11 cellular contexts compared by ENCODE assay signal in the genomic region with DNA sequence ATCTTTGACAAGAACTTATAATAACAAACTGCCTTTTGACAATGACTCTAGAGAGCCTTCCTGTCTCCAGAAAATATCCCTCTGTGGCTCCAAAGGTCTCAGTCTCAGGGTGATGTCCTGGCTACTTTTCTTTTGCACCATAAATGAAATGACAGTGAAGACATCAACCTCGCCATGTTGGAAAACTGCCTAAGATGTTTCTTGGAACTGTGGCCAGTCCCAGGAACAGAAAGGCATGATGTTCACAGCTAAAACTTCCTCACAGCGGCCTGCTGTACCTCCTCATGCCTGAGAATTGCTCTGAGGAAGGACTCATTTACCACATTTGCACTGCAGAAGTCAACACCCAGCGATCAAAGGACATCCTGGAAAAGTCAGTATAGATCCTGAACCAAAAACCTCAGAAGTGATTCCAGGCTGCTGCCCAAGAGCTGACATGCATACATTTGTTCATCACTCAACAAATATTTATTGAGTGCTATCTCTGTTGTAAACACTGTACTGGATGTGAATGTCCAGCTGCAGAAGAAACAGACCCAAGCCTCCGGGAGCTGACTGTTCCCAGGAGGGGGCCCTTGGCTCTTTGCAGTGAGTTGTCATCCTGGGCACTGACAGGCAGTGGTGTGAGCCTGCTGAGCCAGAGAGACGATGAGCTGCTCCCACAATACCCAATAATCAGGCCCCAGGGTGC.
DNase-seq lines count a peak whose midpoint lies in the region; ATAC-seq and TF ChIP-seq lines count a peak whose summit lies in the region.
"Had no signal": no experiment of that assay in that cellular context is flagged by ENCODE, and none has a peak within 500 bp of the region (broad histone marks: within the 10 kb centered on the region; RNA-seq: fewer than 3 reads in every experiment).

No MANE protein-coding gene starts in this region.

- no peak overlapping the region for H3K4me3 ChIP-seq in fibroblast of mammary gland (ENCODE audit: control insufficient read depth, low read depth, low read length)
- no peak overlapping the region for H3K4me3 ChIP-seq in parathyroid adenoma (ENCODE audit: low read depth, low read length)

- H3K27ac Mint-ChIP-seq in activated T-helper 2 cell treated with anti-CD3 and anti-CD28 coated beads, Interferon-gamma antibody, Interleukin-2, Interleukin-4, amounts not matched to agents 10 μg/mL and 5 μg/mL and 100 μg/mL, durations not matched to agents 14 hours and 24 hours and 36 hours = no peak overlapping the region
- H3K27ac Mint-ChIP-seq: activated T-helper 17 cell treated with anti-CD3 and anti-CD28 coated beads, Interleukin-2, amount 50 U/mL, for 72 hours had no signal

- H2AFZ ChIP-seq in parathyroid adenoma = peak overlapping the region; percentile 57

- peaks cover 4% of the 10 kb centered on the region for H3K27me3 Mint-ChIP-seq in activated T-helper 2 cell treated with anti-CD3 and anti-CD28 coated beads, Interferon-gamma antibody, Interleukin-2, Interleukin-4, amounts not matched to agents 10 μg/mL and 5 μg/mL and 100 μg/mL, durations not matched to agents 14 hours and 24 hours and 36 hours (ENCODE audit: low read depth)
- H3K27me3 Mint-ChIP-seq: activated T-helper 17 cell treated with anti-CD3 and anti-CD28 coated beads, Interleukin-2, amount 50 U/mL, for 72 hours had no signal

- TF ChIP-seq CTCF in fibroblast of mammary gland (conservative IDR thresholded peaks at IDR 0.05; ENCODE audit: control insufficient read depth, insufficient read depth, low read depth, low read length) (no peak), parathyroid adenoma (IDR thresholded peaks at IDR 0.05) (no peak), GM20000 (IDR thresholded peaks at IDR 0.05; ENCODE audit: extremely low read depth, missing control alignments) (no peak)

- peak overlapping the region; percentile 29 for H3K27ac ChIP-seq in parathyroid adenoma

- peak; percentile 32 for DNase-seq in ELR (ENCODE audit: low read depth)
- DNase-seq in NCI-H748 treated with DMSO at 0.1 percent for 48 hours (lab: John Stamatoyannopoulos, UW) = peak; percentile 36
- peak; percentile 66 for DNase-seq in fibroblast of mammary gland (ENCODE audit: low read depth)
- no peak for DNase-seq in RKO (ENCODE audit: low spot score)
- no peak for DNase-seq in activated T-helper 2 cell treated with anti-CD3 and anti-CD28 coated beads, Interferon-gamma antibody, Interleukin-2, Interleukin-4, amounts not matched to agents 10 μg/mL and 5 μg/mL and 100 μg/mL, durations not matched to agents 14 hours and 24 hours and 36 hours (ENCODE audit: low spot score)
- DNase-seq in GM20000 (ENCODE audit: low spot score) = no peak
- DNase-seq: GF-D8, NCI-H1694 treated with DMSO at 0.1 percent for 48 hours had no signal

- intact Hi-C loops in activated T-helper 2 cell treated with anti-CD3 and anti-CD28 coated beads, Interferon-gamma antibody, Interleukin-2, Interleukin-4, amounts not matched to agents 10 μg/mL and 5 μg/mL and 100 μg/mL, durations not matched to agents 14 hours and 24 hours and 36 hours (cut with micrococcal nuclease) = loop anchor here (1.0 to 5.0 kb wide), 4 partner anchors 17 to 107 kb away; a partner anchor contains a TSS

- H3K4me2 ChIP-seq in parathyroid adenoma (ENCODE audit: low read length) = no peak overlapping the region

- H3K4me3 Mint-ChIP-seq in activated T-helper 2 cell treated with anti-CD3 and anti-CD28 coated beads, Interferon-gamma antibody, Interleukin-2, Interleukin-4, amounts not matched to agents 10 μg/mL and 5 μg/mL and 100 μg/mL, durations not matched to agents 14 hours and 24 hours and 36 hours (ENCODE audit: low read depth) = no peak overlapping the region
- H3K4me3 Mint-ChIP-seq: activated T-helper 17 cell treated with anti-CD3 and anti-CD28 coated beads, Interleukin-2, amount 50 U/mL, for 72 hours had no signal

- H3K9me3 Mint-ChIP-seq in activated T-helper 2 cell treated with anti-CD3 and anti-CD28 coated beads, Interferon-gamma antibody, Interleukin-2, Interleukin-4, amounts not matched to agents 10 μg/mL and 5 μg/mL and 100 μg/mL, durations not matched to agents 14 hours and 24 hours and 36 hours = no peaks in the 10 kb centered on the region
- H3K9me3 Mint-ChIP-seq: activated T-helper 17 cell treated with anti-CD3 and anti-CD28 coated beads, Interleukin-2, amount 50 U/mL, for 72 hours had no signal

- no peaks in the 10 kb centered on the region for H3K36me3 ChIP-seq in parathyroid adenoma (ENCODE audit: control insufficient read depth, insufficient read depth, low read length)

- peaks cover 3% of the 10 kb centered on the region for H3K79me2 ChIP-seq in parathyroid adenoma

- no peaks in the 10 kb centered on the region for H3K27me3 ChIP-seq in parathyroid adenoma (ENCODE audit: control insufficient read depth, insufficient read depth, low read length)

- no peak for ATAC-seq in HG03280 (IDR thresholded peaks at IDR 0.05; ENCODE audit: unreplicated experiment)
- ATAC-seq: activated T-helper 17 cell treated with anti-CD3 and anti-CD28 coated beads, Interleukin-2, amount 50 U/mL, for 72 hours had no signal

- H3K4me1 ChIP-seq in parathyroid adenoma = peaks cover 27% of the 10 kb centered on the region

- H3K9me3 ChIP-seq in parathyroid adenoma (ENCODE audit: control insufficient read depth, low read length) = no peaks in the 10 kb centered on the region

- no peaks in the 10 kb centered on the region for H3K36me3 Mint-ChIP-seq in activated T-helper 2 cell treated with anti-CD3 and anti-CD28 coated beads, Interferon-gamma antibody, Interleukin-2, Interleukin-4, amounts not matched to agents 10 μg/mL and 5 μg/mL and 100 μg/mL, durations not matched to agents 14 hours and 24 hours and 36 hours (ENCODE audit: low read depth)

- H3K4me1 Mint-ChIP-seq in activated T-helper 2 cell treated with anti-CD3 and anti-CD28 coated beads, Interferon-gamma antibody, Interleukin-2, Interleukin-4, amounts not matched to agents 10 μg/mL and 5 μg/mL and 100 μg/mL, durations not matched to agents 14 hours and 24 hours and 36 hours (ENCODE audit: low read depth) = peaks cover 2% of the 10 kb centered on the region
- H3K4me1 Mint-ChIP-seq: activated T-helper 17 cell treated with anti-CD3 and anti-CD28 coated beads, Interleukin-2, amount 50 U/mL, for 72 hours had no signal

- no peak overlapping the region for H3K9ac ChIP-seq in parathyroid adenoma

Comparison
In these comparisons a context has a peak if more than half of its experiments do, and no peak if none do; other contexts are left out.
1. DNase-seq: peak in ELR (single experiment), NCI-H748 treated with DMSO at 0.1 percent for 48 hours (single experiment) and fibroblast of mammary gland (single experiment); none in RKO (single experiment), activated T-helper 2 cell treated with anti-CD3 and anti-CD28 coated beads, Interferon-gamma antibody, Interleukin-2, Interleukin-4, amounts not matched to agents 10 μg/mL and 5 μg/mL and 100 μg/mL, durations not matched to agents 14 hours and 24 hours and 36 hours (single experiment) and GM20000 (single experiment).